Comparison of ENCODE assay signal across 17 cellular contexts in the genomic region with DNA sequence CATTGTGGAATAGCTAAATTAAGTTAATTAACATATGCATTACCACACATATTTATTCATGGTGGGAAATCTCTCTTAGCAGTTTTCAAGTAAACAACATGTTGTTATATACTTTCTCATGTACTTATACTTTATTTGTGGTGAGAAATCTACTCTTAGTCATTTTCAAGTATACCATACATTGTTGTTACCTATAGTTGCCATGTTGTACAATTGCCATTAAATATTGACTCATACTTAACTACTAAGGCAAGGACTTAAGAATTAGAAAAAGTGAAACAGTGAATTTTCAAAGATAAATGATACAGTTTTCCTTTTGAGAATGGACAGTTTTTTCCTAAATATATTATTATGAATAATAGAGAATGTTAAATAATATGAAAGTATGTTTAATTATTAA. TPM values are rescaled to one million over a fixed set of nuclear protein-coding genes. Genes with fewer than 3 reads are reported as not detected.
DNase-seq lines count a peak whose midpoint lies in the region; ATAC-seq and TF ChIP-seq lines count a peak whose summit lies in the region.
"Had no signal": no experiment of that assay in that cellular context is flagged by ENCODE, and none has a peak within 500 bp of the region (broad histone marks: within the 10 kb centered on the region; RNA-seq: fewer than 3 reads in every experiment).

No MANE protein-coding gene starts in this region.

- H3K27ac ChIP-seq in ACC112 (ENCODE audit: low read depth, low read length) (peak overlapping the region; percentile 83), brain microvascular endothelial cell (peak overlapping the region; percentile 79), mesenchymal stem cell (ENCODE audit: low read length, poor library complexity, severe bottlenecking) (no peak overlapping the region)

- DNase-seq in HCEC 1CT: peak; percentile 17
- DNase-seq in brain microvascular endothelial cell: no peak
- peak; percentile 46 for DNase-seq in mesenchymal stem cell
- DNase-seq in retina: no peak
- DNase-seq in NCI-H2227 (lab: John Stamatoyannopoulos, UW; ENCODE audit: unreplicated experiment): no peak
- DNase-seq in NCI-H1092 (lab: John Stamatoyannopoulos, UW): no peak
- DNase-seq: C1 segment of cervical spinal cord, Kasumi-1, MM.1S, NCI-H1417 treated with DMSO at 0.1 percent for 48 hours, NCI-H2171, NCI-H446 treated with DMSO at 0.1 percent for 48 hours, Peyer's patch, SHP77, SK-N-SH had no signal

- H2BK5ac ChIP-seq in mesenchymal stem cell (ENCODE audit: low read depth, low read length, poor library complexity, severe bottlenecking): no peak overlapping the region

- H3K4me2 ChIP-seq in mesenchymal stem cell (ENCODE audit: low read length, poor library complexity, severe bottlenecking): no peak overlapping the region
- H3K4me2 ChIP-seq: SK-N-SH had no signal

- H3K79me1 ChIP-seq in mesenchymal stem cell (replicated peaks; ENCODE audit: low read length, poor library complexity, severe bottlenecking): no peaks in the 10 kb centered on the region

- no peak overlapping the region for H2AK5ac ChIP-seq in mesenchymal stem cell (ENCODE audit: low read length, severe bottlenecking)

- peaks cover 49% of the 10 kb centered on the region for H3K4me1 ChIP-seq in ACC112 (ENCODE audit: control insufficient read depth, insufficient read depth, low read length, unreplicated experiment)
- H3K4me1 ChIP-seq in mesenchymal stem cell (ENCODE audit: control insufficient read depth, insufficient read depth, low read depth, low read length): peaks cover 14% of the 10 kb centered on the region

- no peak overlapping the region for H3K23ac ChIP-seq in mesenchymal stem cell (ENCODE audit: low read length in 2 of 2)

- in situ Hi-C loops in brain microvascular endothelial cell (cut with HindIII; ENCODE audit: low pct_ligation_motif_present, low sequenced_read_pairs): no loop called here

- peaks cover 73% of the 10 kb centered on the region for H3K79me2 ChIP-seq in ACC112 (ENCODE audit: control insufficient read depth, insufficient read depth, low read length, unreplicated experiment)

- H3K14ac ChIP-seq in mesenchymal stem cell (ENCODE audit: low read length in 2 of 2): no peak overlapping the region

- TF ChIP-seq CTCF in brain microvascular endothelial cell (IDR thresholded peaks at IDR 0.05; ENCODE audit: low read depth, low read length, missing control alignments): no peak

- H2AFZ ChIP-seq in ACC112 (ENCODE audit: low read length, unreplicated experiment) (no peak overlapping the region), mesenchymal stem cell (ENCODE audit: low read depth, low read length) (no peak overlapping the region)

- H2BK120ac ChIP-seq in mesenchymal stem cell (ENCODE audit: low read depth, low read length): no peak overlapping the region

- H3K4me3 ChIP-seq in ACC112 (ENCODE audit: low read depth, low read length) (no peak overlapping the region), brain microvascular endothelial cell (ENCODE audit: low read depth, low read length) (no peak overlapping the region), mesenchymal stem cell (ENCODE audit: insufficient read depth in 1 of 2, low read depth in 1 of 2, low read length in 2 of 2) (no peak overlapping the region)
- H3K4me3 ChIP-seq: Peyer's patch had no signal

- no peak overlapping the region for H2BK15ac ChIP-seq in mesenchymal stem cell (ENCODE audit: low read depth, poor library complexity, severe bottlenecking)

- no peaks in the 10 kb centered on the region for H3K9me3 ChIP-seq in mesenchymal stem cell (ENCODE audit: control insufficient read depth, low read length)
- H3K9me3 ChIP-seq: Peyer's patch, SK-N-SH had no signal

- no peak overlapping the region for H4K91ac ChIP-seq in mesenchymal stem cell (ENCODE audit: low read length)

- H4K8ac ChIP-seq in mesenchymal stem cell (ENCODE audit: low read length): no peak overlapping the region

- no peak overlapping the region for H3K9ac ChIP-seq in mesenchymal stem cell (ENCODE audit: low read length)
- H3K9ac ChIP-seq: SK-N-SH had no signal

- H3K4ac ChIP-seq in mesenchymal stem cell (ENCODE audit: low read depth in 1 of 2, low read length in 2 of 2): no peak overlapping the region

- ATAC-seq in HG03520 (IDR thresholded peaks at IDR 0.05; ENCODE audit: unreplicated experiment): no peak

- H3K27me3 ChIP-seq in ACC112 (ENCODE audit: insufficient read depth, low read length): no peaks in the 10 kb centered on the region
- no peaks in the 10 kb centered on the region for H3K27me3 ChIP-seq in brain microvascular endothelial cell (replicated peaks)
- H3K27me3 ChIP-seq in mesenchymal stem cell (ENCODE audit: control insufficient read depth in 1 of 2, insufficient read depth in 1 of 2, low read length in 2 of 2): no peaks in the 10 kb centered on the region
- H3K27me3 ChIP-seq: Peyer's patch had no signal

- H3K36me3 ChIP-seq in ACC112 (ENCODE audit: insufficient read depth, low read length): peaks cover 49% of the 10 kb centered on the region
- H3K36me3 ChIP-seq in brain microvascular endothelial cell (replicated peaks): peaks cover 61% of the 10 kb centered on the region
- peaks cover 27 to 69% of the 10 kb centered on the region in 2 experiments for H3K36me3 ChIP-seq in mesenchymal stem cell (ENCODE audit: control insufficient read depth in 1 of 2, insufficient read depth in 2 of 2, low read depth in 1 of 2, low read length in 2 of 2)

- H3K18ac ChIP-seq in mesenchymal stem cell (ENCODE audit: low read depth in 1 of 2, low read length in 2 of 2): no peak overlapping the region

- H2BK12ac ChIP-seq in mesenchymal stem cell (ENCODE audit: low read length in 2 of 2): no peak overlapping the region

RNA-seq across cellular contexts. Expression of gene UGCG, which starts 27.7 kb away (rescaled TPM):
- polyA plus RNA-seq in mesenchymal stem cell (2013, experiment 1 of 2): 44.2 TPM
- 45.8 TPM for polyA plus RNA-seq in mesenchymal stem cell (2013, experiment 2 of 2)

Comparison
In these comparisons a context has a peak if more than half of its experiments do, and no peak if none do; other contexts are left out.
1. DNase-seq: peak in HCEC 1CT (single experiment) and mesenchymal stem cell (single experiment); none in brain microvascular endothelial cell (single experiment), retina (single experiment), NCI-H2227 (single experiment) and NCI-H1092 (single experiment).